ENCODE assay signal across 1 cellular context in the genomic region with DNA sequence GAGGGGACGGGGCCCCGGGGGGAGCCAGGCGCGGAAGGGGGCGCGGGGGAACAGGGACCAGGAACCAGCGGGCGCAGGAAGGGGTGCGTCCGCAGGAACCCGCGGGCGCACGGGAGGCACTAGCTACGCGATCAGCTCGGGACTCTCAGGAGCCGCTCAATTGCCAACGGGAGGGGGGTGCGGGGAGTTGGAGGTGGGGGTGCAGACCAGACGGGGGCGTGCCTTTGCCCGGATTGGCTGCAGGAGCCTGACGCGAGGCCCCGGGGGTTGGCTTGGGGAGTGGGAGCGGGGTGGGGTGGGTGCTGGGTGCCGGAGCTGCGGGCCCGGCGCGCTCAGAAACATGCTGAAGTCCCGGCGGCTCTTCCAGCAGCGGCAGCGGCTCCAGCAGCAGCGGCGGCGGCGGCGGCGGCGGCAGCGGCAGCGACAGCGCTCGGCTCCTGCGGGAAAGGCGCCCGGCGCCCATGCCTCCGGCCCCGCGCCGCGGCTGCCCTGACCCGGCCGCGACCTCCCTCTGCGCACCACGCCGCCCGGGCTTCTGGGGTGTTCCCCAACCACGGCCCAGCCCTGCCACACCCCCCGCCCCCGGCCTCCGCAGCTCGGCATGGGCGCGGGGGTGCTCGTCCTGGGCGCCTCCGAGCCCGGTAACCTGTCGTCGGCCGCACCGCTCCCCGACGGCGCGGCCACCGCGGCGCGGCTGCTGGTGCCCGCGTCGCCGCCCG.
A peak's percentile ranks its signal among the peaks of the same experiment; 100 is the strongest.
TF ChIP-seq lines count a peak whose summit lies in the region.

A gene (plus strand): TSS at position 335 of the 719 bp plus-strand sequence. CDS start 267 bp downstream, at position 602.

TF ChIP-seq in GM12878, 131 proteins besides CTCF, POLR2A, EP300 and RAD21 (continued from another document):
- no peak for TF ChIP-seq YBX1 (IDR thresholded peaks at IDR 0.05)
- no peak for TF ChIP-seq CHD1 (IDR thresholded peaks at IDR 0.05; ENCODE audit: low read depth, low read length)
- TF ChIP-seq CEBPB (IDR thresholded peaks at IDR 0.05; ENCODE audit: borderline replicate concordance in 1 of 2, low read depth in 2 of 2, low read length in 2 of 2), result no peak
- no peak for TF ChIP-seq BRCA1 (IDR thresholded peaks at IDR 0.05; ENCODE audit: low read depth, low read length)
- 0 out of 2 replicates have a peak, but pooled peaks have one; percentile 40 for TF ChIP-seq LARP7 (IDR thresholded peaks at IDR 0.05)
